Comparison of ENCODE assay signal across 9 cellular contexts in genomic region chr15:50854594-50855490, GRCh38. TPM values are rescaled to one million over a fixed set of nuclear protein-coding genes. Genes with fewer than 3 reads are reported as not detected.
DNase-seq lines count a peak whose midpoint lies in the region; ATAC-seq and TF ChIP-seq lines count a peak whose summit lies in the region.
"Had no signal": no experiment of that assay in that cellular context is flagged by ENCODE, and none has a peak within 500 bp of the region (broad histone marks: within the 10 kb centered on the region; RNA-seq: fewer than 3 reads in every experiment).

No MANE protein-coding gene starts in this region.

- no peak overlapping the region for H2AK5ac ChIP-seq in trophoblast cell (ENCODE audit: low read length)

- no TSS peak for BruUV-seq in Calu3 (replicated peaks; lab: Mats Ljungman, UMichigan)

- peaks cover 3 to 17% of the 10 kb centered on the region in 2 experiments for H3K4me1 ChIP-seq in trophoblast cell (ENCODE audit: control insufficient read depth in 1 of 2, insufficient read depth in 2 of 2, low read length in 2 of 2)
- no peaks in the 10 kb centered on the region for H3K4me1 ChIP-seq in CD4-positive, alpha-beta memory T cell (ENCODE audit: insufficient read depth, low read length)

- H4K91ac ChIP-seq in trophoblast cell (ENCODE audit: low read depth, low read length) = no peak overlapping the region

- CTCF ChIA-PET in RWPE1 (lab: Yijun Ruan, JAX) = interaction anchor here (0.6 kb wide), 1 partner anchor 49 kb away, joined by 4 read pairs; no protein-coding TSS in a partner anchor
- CTCF ChIA-PET in CD4-positive, alpha-beta memory T cell (lab: Charles Lee; ENCODE audit: partially characterized antibody) = no interaction called here
- CTCF ChIA-PET in Calu3 (lab: Charles Lee) = interaction anchor here (0.8 kb wide), 1 partner anchor 10 kb away, joined by 3 read pairs; no protein-coding TSS in a partner anchor

- no peak overlapping the region for H4K12ac ChIP-seq in trophoblast cell (ENCODE audit: low read depth, low read length)

- peak overlapping the region; percentile 22 for H3K4me2 ChIP-seq in trophoblast cell (ENCODE audit: low read length)

- no peak overlapping the region for H3K4me3 ChIP-seq in trophoblast cell (ENCODE audit: low read depth, low read length)
- H3K4me3 ChIP-seq in CD4-positive, alpha-beta memory T cell (ENCODE audit: low read length in 2 of 2) = no peak overlapping the region

- no peak overlapping the region for H3K4ac ChIP-seq in trophoblast cell (ENCODE audit: low read depth, low read length)

- no peaks in the 10 kb centered on the region for H3K27me3 Mint-ChIP-seq in CD4-positive, alpha-beta memory T cell
- no peaks in the 10 kb centered on the region for H3K27me3 Mint-ChIP-seq in Calu3 (ENCODE audit: unreplicated experiment)

- H3K27ac Mint-ChIP-seq in CD4-positive, alpha-beta memory T cell = no peak overlapping the region
- H3K27ac Mint-ChIP-seq in Calu3 (ENCODE audit: unreplicated experiment) = no peak overlapping the region

- peaks cover 12% of the 10 kb centered on the region for H3K79me1 ChIP-seq in trophoblast cell (ENCODE audit: low read length)

- H3K27me3 ChIP-seq in trophoblast cell (ENCODE audit: insufficient read depth, low read length) = no peaks in the 10 kb centered on the region
- no peaks in the 10 kb centered on the region for H3K27me3 ChIP-seq in CD4-positive, alpha-beta memory T cell (ENCODE audit: insufficient read depth, low read length)

- POLR2A ChIA-PET in RWPE1 (lab: Yijun Ruan, JAX; ENCODE audit: low non-redundant PET) = interaction anchor here (0.7 kb wide), 1 partner anchor 1209 kb away, joined by 5 read pairs; no protein-coding TSS in a partner anchor
- POLR2A ChIA-PET in CD4-positive, alpha-beta memory T cell (lab: Charles Lee; ENCODE audit: partially characterized antibody) = no interaction called here

- no peak overlapping the region for H2AFZ ChIP-seq in trophoblast cell (ENCODE audit: insufficient read depth, low read length, poor library complexity)

- no peak overlapping the region for H3K4me3 Mint-ChIP-seq in CD4-positive, alpha-beta memory T cell
- no peak overlapping the region for H3K4me3 Mint-ChIP-seq in Calu3 (ENCODE audit: low read depth, unreplicated experiment)
- H3K4me3 Mint-ChIP-seq: central memory CD8-positive, alpha-beta T cell had no signal

- H3K4me1 Mint-ChIP-seq in CD4-positive, alpha-beta memory T cell = no peaks in the 10 kb centered on the region
- no peaks in the 10 kb centered on the region for H3K4me1 Mint-ChIP-seq in Calu3 (ENCODE audit: low read depth, unreplicated experiment)
- H3K4me1 Mint-ChIP-seq: central memory CD8-positive, alpha-beta T cell had no signal

- peak overlapping the region; percentile 82 for H2BK12ac ChIP-seq in trophoblast cell (ENCODE audit: low read length)

- peaks cover 2% of the 10 kb centered on the region for H3K9me3 ChIP-seq in trophoblast cell (ENCODE audit: insufficient read depth, low read depth, low read length)
- H3K9me3 ChIP-seq in CD4-positive, alpha-beta memory T cell (ENCODE audit: control insufficient read depth in 1 of 2, low read length in 2 of 2) = no peaks in the 10 kb centered on the region

- H3K18ac ChIP-seq in trophoblast cell (ENCODE audit: low read length) = no peak overlapping the region

- H3K79me2 ChIP-seq in trophoblast cell (ENCODE audit: control insufficient read depth, insufficient read depth, low read length, poor library complexity) = no peaks in the 10 kb centered on the region

- H3K23ac ChIP-seq in trophoblast cell (ENCODE audit: low read length) = no peak overlapping the region

- peak overlapping the region; percentile 64 for H2BK120ac ChIP-seq in trophoblast cell (ENCODE audit: insufficient read depth, low read length, poor library complexity)

- peaks cover 0 to 7% (median 0%) of the 10 kb centered on the region in 8 donors for H3K9me3 Mint-ChIP-seq in CD4-positive, alpha-beta memory T cell
- H3K9me3 Mint-ChIP-seq in Calu3 (ENCODE audit: low read depth, unreplicated experiment) = no peaks in the 10 kb centered on the region
- H3K9me3 Mint-ChIP-seq: central memory CD8-positive, alpha-beta T cell had no signal

- H2BK5ac ChIP-seq in trophoblast cell (ENCODE audit: low read depth, low read length, poor library complexity) = peak overlapping the region; percentile 67

- no peaks in the 10 kb centered on the region for H3K36me3 ChIP-seq in trophoblast cell (ENCODE audit: control insufficient read depth in 1 of 2, insufficient read depth in 2 of 2, low read length in 2 of 2)
- H3K36me3 ChIP-seq in CD4-positive, alpha-beta memory T cell (ENCODE audit: insufficient read depth, low read length) = no peaks in the 10 kb centered on the region

- no peak overlapping the region for H3K9ac ChIP-seq in trophoblast cell (ENCODE audit: low read length)

- H3K36me3 Mint-ChIP-seq in CD4-positive, alpha-beta memory T cell = no peaks in the 10 kb centered on the region
- no peaks in the 10 kb centered on the region for H3K36me3 Mint-ChIP-seq in Calu3 (ENCODE audit: insufficient read depth, unreplicated experiment)

- H3K27ac ChIP-seq in RWPE1 (no peak overlapping the region), trophoblast cell (ENCODE audit: low read depth, low read length) (peak overlapping the region; percentile 89)
- no peak overlapping the region for H3K27ac ChIP-seq in CD4-positive, alpha-beta memory T cell (ENCODE audit: low read depth, low read length)

- ATAC-seq in GM19035 (IDR thresholded peaks at IDR 0.05; ENCODE audit: unreplicated experiment) (peak; percentile 98), HG02943 (IDR thresholded peaks at IDR 0.05; ENCODE audit: low read depth, unreplicated experiment) (peak; percentile 92)

- WGBS in trophoblast cell (ENCODE audit: extremely low coverage, insufficient coverage, insufficient read length) = no CpG with 5 or more reads among the region's 4 CpGs

- intact Hi-C loops in CD4-positive, alpha-beta memory T cell (cut with micrococcal nuclease) = no loop called here
- intact Hi-C loops in Calu3 (cut with micrococcal nuclease; ENCODE audit: unreplicated experiment) = loop anchor here (5.0 kb wide), 1 partner anchor 378 kb away; no protein-coding TSS in a partner anchor

- H3K14ac ChIP-seq in trophoblast cell (ENCODE audit: low read length) = peak overlapping the region; percentile 17

- no peak for TF ChIP-seq CTCF in RWPE1 (conservative IDR thresholded peaks at IDR 0.05; ENCODE audit: low read depth)
- no peak for TF ChIP-seq CTCF in Calu3 (IDR thresholded peaks at IDR 0.05; ENCODE audit: unreplicated experiment)

- peak overlapping the region; percentile 78 for H4K8ac ChIP-seq in trophoblast cell (ENCODE audit: low read depth, low read length)

- DNase-seq in RWPE1 (ENCODE audit: low spot score) (peak; percentile 45), trophoblast cell (peak; percentile 87 to 100), NCI-H748 (lab: John Stamatoyannopoulos, UW; ENCODE audit: unreplicated experiment) (no peak), Calu3 (no peak), OCI-M2 (lab: John Stamatoyannopoulos, UW; ENCODE audit: unreplicated experiment) (no peak)
- DNase-seq in CD4-positive, alpha-beta memory T cell = no peak

RNA-seq across cellular contexts. Expression of gene AP4E1, which starts 53.6 kb away (rescaled TPM):
- polyA plus RNA-seq in trophoblast cell (2013) = 5.0 and 5.4 TPM in 2 replicates
- 10 to 100 TPM; 13.4 to 15.2 TPM for total RNA-seq in CD4-positive, alpha-beta memory T cell
- 1 to 10 TPM; 3.0 to 4.8 TPM for polyA plus RNA-seq in CD4-positive, alpha-beta memory T cell
- total RNA-seq in Calu3 (2022) = 10.6 and 10.7 TPM in 2 replicates

Comparison
In these comparisons a context has a peak if more than half of its experiments do, and no peak if none do; other contexts are left out.
1. DNase-seq: peak in RWPE1 (single experiment) and trophoblast cell (2 of 2); none in NCI-H748 (single experiment), CD4-positive, alpha-beta memory T cell (0 of 5), Calu3 (single experiment) and OCI-M2 (single experiment).